1 cellular context compared by ENCODE assay signal in genomic region chr9:38128752-38129270, GRCh38.
TF ChIP-seq lines count a peak whose summit lies in the region.

No MANE protein-coding gene starts in this region.

TF ChIP-seq in IMR-90, 13 proteins besides CTCF, POLR2A, EP300 and RAD21:
- TF ChIP-seq SMC3 (IDR thresholded peaks at IDR 0.05; ENCODE audit: low read depth, low read length), result no peak
- TF ChIP-seq NFE2L2 (IDR thresholded peaks at IDR 0.05; ENCODE audit: low read depth, low read length), result no peak
- TF ChIP-seq CEBPB (IDR thresholded peaks at IDR 0.05; ENCODE audit: low read depth, low read length), result no peak
- no peak for TF ChIP-seq MXI1 (IDR thresholded peaks at IDR 0.05; ENCODE audit: borderline replicate concordance, low read depth, low read length)
- TF ChIP-seq ELK1 (IDR thresholded peaks at IDR 0.05; ENCODE audit: borderline replicate concordance, low read depth, low read length), result no peak
- TF ChIP-seq USF2 (IDR thresholded peaks at IDR 0.05; ENCODE audit: low read depth, low read length), result no peak
